Comparison of ENCODE assay signal across 8 cellular contexts in genomic region chr14:39266871-39267591, GRCh38. TPM values are rescaled to one million over a fixed set of nuclear protein-coding genes. Genes with fewer than 3 reads are reported as not detected.
DNase-seq lines count a peak whose midpoint lies in the region; ATAC-seq, FAIRE-seq and TF ChIP-seq lines count a peak whose summit lies in the region.

No MANE protein-coding gene starts in this region.

- no peaks in the 10 kb centered on the region for H3K9me3 ChIP-seq in keratinocyte (ENCODE audit: control insufficient read depth, low read depth, low read length)

- H2AFZ ChIP-seq in keratinocyte (ENCODE audit: control insufficient read depth, low read length) = peak overlapping the region; percentile 92

- peaks cover 46% of the 10 kb centered on the region for H3K79me2 ChIP-seq in keratinocyte (ENCODE audit: control insufficient read depth, insufficient read depth, low read length)

- H4K20me1 ChIP-seq in keratinocyte (ENCODE audit: control insufficient read depth, extremely low read depth, insufficient read depth, low read length) = peaks cover 3% of the 10 kb centered on the region

- H3K4me3 ChIP-seq in keratinocyte (ENCODE audit: control insufficient read depth in 2 of 3, extremely low read depth in 1 of 3, insufficient read depth in 2 of 3, low read depth in 1 of 3, low read length in 3 of 3) = peak overlapping the region; percentile 57 to 96 (median 94)

- H3K27ac ChIP-seq in caudate nucleus (ENCODE audit: low read depth, low read length) = peak overlapping the region; percentile 99
- peak overlapping the region; percentile 99 for H3K27ac ChIP-seq in keratinocyte (ENCODE audit: control insufficient read depth, insufficient read depth, low read length)

- no peak for FAIRE-seq in keratinocyte (lab: Jason Lieb, UNC)

- H3K36me3 ChIP-seq in keratinocyte (ENCODE audit: control insufficient read depth in 2 of 2, extremely low read depth in 1 of 2, insufficient read depth in 2 of 2, low read length in 2 of 2) = no peaks in the 10 kb centered on the region

- no peaks in the 10 kb centered on the region for H3K9me1 ChIP-seq in keratinocyte (ENCODE audit: control insufficient read depth, extremely low read depth, insufficient read depth, low read length)

- peaks cover 23% of the 10 kb centered on the region for H3K4me1 ChIP-seq in keratinocyte (ENCODE audit: control insufficient read depth, extremely low read depth, insufficient read depth, low read length)

- ATAC-seq in GM18861 (IDR thresholded peaks at IDR 0.05; ENCODE audit: unreplicated experiment) (peak; percentile 55), HG03066 (IDR thresholded peaks at IDR 0.05; ENCODE audit: low read depth, unreplicated experiment) (peak; percentile 77)

- H3K4me2 ChIP-seq in keratinocyte (ENCODE audit: control insufficient read depth, extremely low read depth, insufficient read depth, low read depth, low read length) = peak overlapping the region; percentile 92

- TF ChIP-seq CTCF in keratinocyte (optimal IDR thresholded peaks at IDR 0.05 in 1 of 3, IDR thresholded peaks at IDR 0.05 in 1 of 3, conservative IDR thresholded peaks at IDR 0.05 in 1 of 3; ENCODE audit: extremely low read depth in 1 of 3, insufficient read depth in 2 of 3, low read length in 3 of 3) = no peak

- H3K27me3 ChIP-seq in keratinocyte (ENCODE audit: control insufficient read depth, extremely low read depth, insufficient read depth, low read length) = no peaks in the 10 kb centered on the region

- dilution Hi-C loops in keratinocyte (cut with MboI; ENCODE audit: extremely low pct_ligation_motif_present, low sequenced_read_pairs) = no loop called here

- H3K9ac ChIP-seq in keratinocyte (ENCODE audit: control insufficient read depth, extremely low read depth, insufficient read depth, low read length) = peak overlapping the region; percentile 99

- peak; percentile 75 for DNase-seq in AG08395 (ENCODE audit: low spot score)
- DNase-seq in NCI-H2227 treated with DMSO at 0.1 percent for 48 hours (lab: John Stamatoyannopoulos, UW) = peak; percentile 87
- DNase-seq in activated CD4-positive, CD25-positive, alpha-beta regulatory T cell (lab: John Stamatoyannopoulos, UW) = peak; percentile 50 to 64 (median 61)
- peak in 60 of 61 donors; percentile 28 to 92 (median 72) for DNase-seq in caudate nucleus (lab: John Stamatoyannopoulos, UW)
- no peak for DNase-seq in keratinocyte (ENCODE audit: low read depth, low spot score)
- DNase-seq in stimulated activated CD4-positive, alpha-beta T cell treated with anti-CD3 and anti-CD28 coated beads, Interleukin-15, amount 100 ng/mL, for 1 hour (ENCODE audit: low read depth in 1 of 2, low spot score in 1 of 2) = peak; percentile 57 to 60

RNA-seq across cellular contexts. Expression of gene MIA2, which starts 33.3 kb away (rescaled TPM):
- polyA plus RNA-seq in keratinocyte = 12.9 to 21.9 TPM (median 21.0 TPM) in 3 replicates
- polyA plus RNA-seq in keratinocyte (2011; ENCODE audit: low read depth) = 53.1 TPM
- polyA plus RNA-seq in keratinocyte (2011; cell fraction: cytosol; rRNA removed) = 10.1 and 18.4 TPM in 2 replicates
- 28.1 and 36.2 TPM in 2 replicates for polyA plus RNA-seq in keratinocyte (2011; cell fraction: nucleus; rRNA removed)
- polyA plus RNA-seq in keratinocyte (2012; ENCODE audit: low replicate concordance) = 11.3 and 21.1 TPM in 2 replicates
- polyA minus RNA-seq in keratinocyte = 3.0 to 12.7 TPM (median 11.3 TPM) in 3 replicates
- polyA minus RNA-seq in keratinocyte (2011; cell fraction: cytosol; rRNA and poly(A)+ RNA removed) = 7.7 TPM
- polyA minus RNA-seq in keratinocyte (2011; cell fraction: nucleus; rRNA and poly(A)+ RNA removed) = 14.9 and 22.6 TPM in 2 replicates
